In the genomic region with DNA sequence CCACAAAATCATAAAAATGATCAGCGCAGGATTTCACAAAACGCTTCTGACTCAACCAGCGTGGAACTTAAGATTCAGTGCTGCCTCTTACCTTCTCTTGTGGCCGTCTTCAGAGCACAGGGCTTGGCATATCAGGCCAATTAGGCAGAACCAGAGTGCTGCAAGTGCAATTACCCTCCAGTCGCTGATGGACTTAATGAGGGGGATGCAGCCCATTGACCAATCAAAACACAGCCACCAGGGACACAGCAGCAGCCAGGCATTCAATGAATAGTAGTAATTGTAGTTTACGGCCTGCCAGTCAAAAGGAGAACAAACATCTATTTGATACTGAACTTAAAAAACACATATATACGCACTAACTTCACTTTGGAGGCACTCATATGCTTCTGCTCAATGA, we compare ENCODE assay signal across 1 cellular context.
TF ChIP-seq lines count a peak whose summit lies in the region.

No MANE protein-coding gene starts in this region.

TF ChIP-seq in SK-N-SH treated with all-trans-retinoic acid at 6 μM for 48 hours, 23 proteins besides CTCF, POLR2A, EP300 and RAD21 (continued from another document):
- TF ChIP-seq, protein P1, sequence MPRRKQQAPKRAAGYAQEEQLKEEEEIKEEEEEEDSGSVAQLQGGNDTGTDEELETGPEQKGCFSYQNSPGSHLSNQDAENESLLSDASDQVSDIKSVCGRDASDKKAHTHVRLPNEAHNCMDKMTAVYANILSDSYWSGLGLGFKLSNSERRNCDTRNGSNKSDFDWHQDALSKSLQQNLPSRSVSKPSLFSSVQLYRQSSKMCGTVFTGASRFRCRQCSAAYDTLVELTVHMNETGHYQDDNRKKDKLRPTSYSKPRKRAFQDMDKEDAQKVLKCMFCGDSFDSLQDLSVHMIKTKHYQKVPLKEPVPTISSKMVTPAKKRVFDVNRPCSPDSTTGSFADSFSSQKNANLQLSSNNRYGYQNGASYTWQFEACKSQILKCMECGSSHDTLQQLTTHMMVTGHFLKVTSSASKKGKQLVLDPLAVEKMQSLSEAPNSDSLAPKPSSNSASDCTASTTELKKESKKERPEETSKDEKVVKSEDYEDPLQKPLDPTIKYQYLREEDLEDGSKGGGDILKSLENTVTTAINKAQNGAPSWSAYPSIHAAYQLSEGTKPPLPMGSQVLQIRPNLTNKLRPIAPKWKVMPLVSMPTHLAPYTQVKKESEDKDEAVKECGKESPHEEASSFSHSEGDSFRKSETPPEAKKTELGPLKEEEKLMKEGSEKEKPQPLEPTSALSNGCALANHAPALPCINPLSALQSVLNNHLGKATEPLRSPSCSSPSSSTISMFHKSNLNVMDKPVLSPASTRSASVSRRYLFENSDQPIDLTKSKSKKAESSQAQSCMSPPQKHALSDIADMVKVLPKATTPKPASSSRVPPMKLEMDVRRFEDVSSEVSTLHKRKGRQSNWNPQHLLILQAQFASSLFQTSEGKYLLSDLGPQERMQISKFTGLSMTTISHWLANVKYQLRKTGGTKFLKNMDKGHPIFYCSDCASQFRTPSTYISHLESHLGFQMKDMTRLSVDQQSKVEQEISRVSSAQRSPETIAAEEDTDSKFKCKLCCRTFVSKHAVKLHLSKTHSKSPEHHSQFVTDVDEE (CRISPR knock-in tag; IDR thresholded peaks at IDR 0.05), result no peak
